16 cellular contexts compared by ENCODE assay signal in genomic region chr2:11764359-11764758, GRCh38. TPM values are rescaled to one million over a fixed set of nuclear protein-coding genes. Genes with fewer than 3 reads are reported as not detected.
A peak's percentile ranks its signal among the peaks of the same experiment; 100 is the strongest.
DNase-seq lines count a peak whose midpoint lies in the region; ATAC-seq lines count a peak whose summit lies in the region.
"Had no signal": no experiment of that assay in that cellular context is flagged by ENCODE, and none has a peak within 500 bp of the region (broad histone marks: within the 10 kb centered on the region; RNA-seq: fewer than 3 reads in every experiment).

No MANE protein-coding gene starts in this region.

- peak overlapping the region in 5 of 9 donors; percentile 14 to 59 (median 32) for H3K27ac Mint-ChIP-seq in naive thymus-derived CD4-positive, alpha-beta T cell

- H3K4me1 Mint-ChIP-seq in naive thymus-derived CD4-positive, alpha-beta T cell: peaks cover 26 to 43% (median 37%) of the 10 kb centered on the region in 7 donors

- no peak overlapping the region for H3K27ac ChIP-seq in naive thymus-derived CD4-positive, alpha-beta T cell (ENCODE audit: low read depth, low read length)
- H3K27ac ChIP-seq: ascending aorta had no signal

- H3K9me3 Mint-ChIP-seq in naive thymus-derived CD4-positive, alpha-beta T cell: no peaks in the 10 kb centered on the region
- H3K9me3 Mint-ChIP-seq: activated T-cell treated with anti-CD3 and anti-CD28 coated beads, Interleukin-2, amount 50 U/mL, for 4 hours had no signal

- no peaks in the 10 kb centered on the region for H3K9me3 ChIP-seq in naive thymus-derived CD4-positive, alpha-beta T cell (ENCODE audit: control insufficient read depth in 2 of 3, low read length in 3 of 3)
- H3K9me3 ChIP-seq: ascending aorta had no signal

- no peak overlapping the region for H3K4me3 ChIP-seq in naive thymus-derived CD4-positive, alpha-beta T cell (ENCODE audit: low read length)
- H3K4me3 ChIP-seq: ascending aorta had no signal

- H3K27me3 ChIP-seq in naive thymus-derived CD4-positive, alpha-beta T cell (ENCODE audit: control insufficient read depth in 2 of 2, insufficient read depth in 2 of 2, low read length in 2 of 2): no peaks in the 10 kb centered on the region
- H3K27me3 ChIP-seq: ascending aorta had no signal

- in situ Hi-C loops in ACHN (cut with HindIII; ENCODE audit: low pct_ligation_motif_present, low pct_unique_long_range_greater_than_20kb, low sequenced_read_pairs): no loop called here

- POLR2A ChIA-PET in naive thymus-derived CD4-positive, alpha-beta T cell (lab: Charles Lee): interaction anchor here (1.2 to 2.2 kb wide), 2 partner anchors 10 to 15 kb away, joined by 3 to 6 read pairs; no protein-coding TSS in a partner anchor

- DNase-seq in COLO668 (lab: John Stamatoyannopoulos, UW; ENCODE audit: unreplicated experiment): peak; percentile 40
- peak; percentile 14 for DNase-seq in NCI-H146 treated with DMSO at 0.1 percent for 48 hours (lab: John Stamatoyannopoulos, UW; ENCODE audit: unreplicated experiment)
- no peak for DNase-seq in naive thymus-derived CD4-positive, alpha-beta T cell
- DNase-seq in ACHN: no peak
- DNase-seq in MV-4-11 (lab: John Stamatoyannopoulos, UW): no peak
- DNase-seq: activated CD4-positive, CD25-positive, alpha-beta regulatory T cell treated with anti-CD3 and anti-CD28 coated beads, Interleukin-2, amount 50 U/mL, for 72 hours; activated T-cell treated with anti-CD3 and anti-CD28 coated beads, Interleukin-2, amount 50 U/mL, for 4 hours; effector CD4-positive, alpha-beta T cell; GDM1; H7; NCI-H2227 treated with DMSO at 0.1 percent for 48 hours; OCI-M1; stimulated activated CD4-positive, alpha-beta T cell treated with anti-CD3 and anti-CD28 coated beads, Interleukin-4, amount 100 ng/mL, for 1 hour had no signal

- ATAC-seq in esophagus mucosa (peak; percentile 30), GM18498 (IDR thresholded peaks at IDR 0.05; ENCODE audit: unreplicated experiment) (no peak)
- ATAC-seq in naive thymus-derived CD4-positive, alpha-beta T cell: no peak
- ATAC-seq: activated T-cell treated with anti-CD3 and anti-CD28 coated beads, Interleukin-2, amount 50 U/mL, for 4 hours had no signal

- CTCF ChIA-PET in naive thymus-derived CD4-positive, alpha-beta T cell (lab: Charles Lee): interaction anchor here (1.9 kb wide), 1 partner anchor 10 kb away, joined by 4 read pairs; no protein-coding TSS in a partner anchor

- H3K4me1 ChIP-seq in naive thymus-derived CD4-positive, alpha-beta T cell (ENCODE audit: control insufficient read depth in 2 of 2, insufficient read depth in 2 of 2, low read length in 2 of 2): peaks cover 3 to 4% of the 10 kb centered on the region in 2 donors
- H3K4me1 ChIP-seq: ascending aorta had no signal

- H3K36me3 ChIP-seq in naive thymus-derived CD4-positive, alpha-beta T cell (ENCODE audit: control insufficient read depth in 2 of 3, insufficient read depth in 3 of 3, low read length in 3 of 3): peaks cover 16 to 56% (median 19%) of the 10 kb centered on the region in 3 experiments

- H3K27me3 Mint-ChIP-seq in naive thymus-derived CD4-positive, alpha-beta T cell: no peaks in the 10 kb centered on the region

- peaks cover 21 to 57% (median 40%) of the 10 kb centered on the region in 5 donors for H3K36me3 Mint-ChIP-seq in naive thymus-derived CD4-positive, alpha-beta T cell

- no peak overlapping the region for H3K4me3 Mint-ChIP-seq in naive thymus-derived CD4-positive, alpha-beta T cell
- H3K4me3 Mint-ChIP-seq: activated T-cell treated with anti-CD3 and anti-CD28 coated beads, Interleukin-2, amount 50 U/mL, for 4 hours had no signal

- intact Hi-C loops in naive thymus-derived CD4-positive, alpha-beta T cell (cut with micrococcal nuclease): no loop called here

RNA-seq across cellular contexts. Expression of gene LPIN1, which starts 17.9 kb away (rescaled TPM):
- 33.6 TPM for total RNA-seq in esophagus mucosa
- total RNA-seq in naive thymus-derived CD4-positive, alpha-beta T cell: 10 to 100 TPM; 68.6 to 88.1 (median 76.7) TPM
- 10 to 100 TPM; 25.5 to 26.7 TPM for polyA plus RNA-seq in naive thymus-derived CD4-positive, alpha-beta T cell

Comparison
In these comparisons a context has a peak if more than half of its experiments do, and no peak if none do; other contexts are left out.
1. DNase-seq: peak in COLO668 (single experiment) and NCI-H146 treated with DMSO at 0.1 percent for 48 hours (single experiment); none in naive thymus-derived CD4-positive, alpha-beta T cell (0 of 9), ACHN (single experiment) and MV-4-11 (single experiment).